11 cellular contexts compared by ENCODE assay signal in the genomic region with DNA sequence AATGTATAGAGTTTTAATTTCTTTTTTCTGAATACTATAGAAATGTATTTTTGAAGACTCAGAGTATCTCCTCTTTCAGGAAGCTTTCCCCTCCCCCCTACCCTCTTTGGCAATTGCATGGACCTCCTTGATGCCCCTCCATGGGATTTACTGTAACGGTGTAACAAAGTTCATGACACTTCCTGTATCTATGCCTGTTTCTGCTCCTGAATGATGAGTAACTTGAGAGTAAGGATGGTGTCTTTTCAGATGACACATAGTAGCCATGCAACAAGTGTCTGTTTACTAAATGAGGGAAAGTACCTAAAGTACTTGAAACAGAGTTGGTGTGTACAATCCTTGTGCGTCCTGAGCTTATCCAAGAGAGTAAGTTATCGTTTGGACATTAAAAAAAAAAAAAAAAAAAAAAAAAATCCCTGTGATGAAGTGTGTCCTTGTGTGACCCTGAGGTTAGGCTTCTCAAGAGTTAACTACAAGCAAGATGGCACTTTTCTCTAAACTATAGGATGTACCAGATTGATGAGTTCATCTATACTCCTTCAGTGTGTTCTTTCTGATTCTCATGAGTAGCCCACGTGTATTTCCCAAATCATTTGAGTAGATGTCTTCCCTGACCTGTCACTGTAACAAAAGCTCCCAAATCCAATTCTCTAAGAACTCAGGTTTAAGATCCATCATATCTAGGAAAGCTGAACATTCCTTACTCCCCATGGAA. TPM values are rescaled to one million over a fixed set of nuclear protein-coding genes. Genes with fewer than 3 reads are reported as not detected.
DNase-seq lines count a peak whose midpoint lies in the region; ATAC-seq and TF ChIP-seq lines count a peak whose summit lies in the region.
"Had no signal": no experiment of that assay in that cellular context is flagged by ENCODE, and none has a peak within 500 bp of the region (broad histone marks: within the 10 kb centered on the region; RNA-seq: fewer than 3 reads in every experiment).

No MANE protein-coding gene starts in this region.

- no TSS peak for BruUV-seq in OCI-LY7 (replicated peaks; lab: Mats Ljungman, UMichigan)

- H3K27ac ChIP-seq in RWPE2 (ENCODE audit: poor library complexity, severe bottlenecking), result no peak overlapping the region
- peak overlapping the region; percentile 6 for H3K27ac ChIP-seq in parathyroid adenoma
- H3K27ac ChIP-seq in OCI-LY7 (ENCODE audit: low read depth, low read length, poor library complexity, severe bottlenecking), result no peak overlapping the region
- H3K27ac ChIP-seq: dorsolateral prefrontal cortex, tibial artery had no signal

- no peak for TF ChIP-seq CTCF in RWPE2 (IDR thresholded peaks at IDR 0.05; ENCODE audit: poor library complexity, severe bottlenecking)
- TF ChIP-seq CTCF in parathyroid adenoma (IDR thresholded peaks at IDR 0.05), result no peak
- no peak for TF ChIP-seq CTCF in OCI-LY7 (conservative IDR thresholded peaks at IDR 0.05; ENCODE audit: low read length)

- peaks cover 14% of the 10 kb centered on the region for H3K4me1 ChIP-seq in RWPE2 (ENCODE audit: insufficient read depth, poor library complexity, severe bottlenecking)
- no peaks in the 10 kb centered on the region for H3K4me1 ChIP-seq in parathyroid adenoma
- H3K4me1 ChIP-seq in OCI-LY7 (ENCODE audit: insufficient read depth, low read length, poor library complexity, severe bottlenecking), result peaks cover 14% of the 10 kb centered on the region

- CTCF ChIA-PET in activated CD4-positive, alpha-beta T cell treated with anti-CD3 and anti-CD28 coated beads for 36 hours (lab: Charles Lee), result interaction anchor here (0.7 to 1.7 kb wide), 19 partner anchors 12 to 408 kb away, joined by 3 to 8 read pairs (median 3); no protein-coding TSS in a partner anchor
- CTCF ChIA-PET in OCI-LY7 (lab: Charles Lee; ENCODE audit: unreplicated experiment), result interaction anchor here (0.6 kb wide), 1 partner anchor 16 kb away, joined by 4 read pairs; no protein-coding TSS in a partner anchor

- H3K9ac ChIP-seq in parathyroid adenoma, result no peak overlapping the region

- no peak overlapping the region for H2AFZ ChIP-seq in parathyroid adenoma
- no peak overlapping the region for H2AFZ ChIP-seq in OCI-LY7 (ENCODE audit: low read length)

- no peaks in the 10 kb centered on the region for H3K27me3 ChIP-seq in RWPE2 (ENCODE audit: insufficient read depth, poor library complexity, severe bottlenecking)
- H3K27me3 ChIP-seq in parathyroid adenoma (ENCODE audit: control insufficient read depth, insufficient read depth, low read length), result no peaks in the 10 kb centered on the region

- H3K9me3 ChIP-seq in RWPE2 (ENCODE audit: severe bottlenecking) (no peaks in the 10 kb centered on the region), parathyroid adenoma (ENCODE audit: control insufficient read depth, low read length) (no peaks in the 10 kb centered on the region), OCI-LY7 (ENCODE audit: low read length) (no peaks in the 10 kb centered on the region)
- H3K9me3 ChIP-seq: tibial artery had no signal

- H3K36me3 ChIP-seq in RWPE2 (ENCODE audit: low read depth) (no peaks in the 10 kb centered on the region), parathyroid adenoma (ENCODE audit: control insufficient read depth, insufficient read depth, low read length) (no peaks in the 10 kb centered on the region), OCI-LY7 (ENCODE audit: insufficient read depth, low read length) (no peaks in the 10 kb centered on the region)
- H3K36me3 ChIP-seq: tibial artery had no signal

- H3K36me3 Mint-ChIP-seq in activated CD4-positive, alpha-beta T cell treated with anti-CD3 and anti-CD28 coated beads for 36 hours (ENCODE audit: low read depth), result no peaks in the 10 kb centered on the region

- H4K20me1 ChIP-seq in OCI-LY7 (ENCODE audit: insufficient read depth, low read length), result no peaks in the 10 kb centered on the region

- H3K4me3 ChIP-seq in RWPE2 (ENCODE audit: severe bottlenecking) (no peak overlapping the region), parathyroid adenoma (ENCODE audit: low read depth, low read length) (no peak overlapping the region), OCI-LY7 (ENCODE audit: low read depth, low read length, poor library complexity, severe bottlenecking) (no peak overlapping the region)
- H3K4me3 ChIP-seq: dorsolateral prefrontal cortex, tibial artery had no signal

- peaks cover 2% of the 10 kb centered on the region for H3K27me3 Mint-ChIP-seq in activated CD4-positive, alpha-beta T cell treated with anti-CD3 and anti-CD28 coated beads for 36 hours

- no peak overlapping the region for H3K4me2 ChIP-seq in parathyroid adenoma (ENCODE audit: low read length)
- H3K4me2 ChIP-seq in OCI-LY7 (ENCODE audit: low read length), result no peak overlapping the region

- H3K4me3 Mint-ChIP-seq in activated CD4-positive, alpha-beta T cell treated with anti-CD3 and anti-CD28 coated beads for 36 hours, result peak overlapping the region; percentile 54

- H3K4me1 Mint-ChIP-seq in activated CD4-positive, alpha-beta T cell treated with anti-CD3 and anti-CD28 coated beads for 36 hours, result peaks cover 83% of the 10 kb centered on the region

- peak; percentile 89 for ATAC-seq in activated CD4-positive, alpha-beta T cell treated with anti-CD3 and anti-CD28 coated beads for 36 hours
- peak; percentile 67 for ATAC-seq in HG02678 (IDR thresholded peaks at IDR 0.05; ENCODE audit: unreplicated experiment)
- peak; percentile 48; the same call in 1 of the 3 replicates for ATAC-seq in RWPE2 (ENCODE audit: low read depth)

- no peaks in the 10 kb centered on the region for H3K9me3 Mint-ChIP-seq in activated CD4-positive, alpha-beta T cell treated with anti-CD3 and anti-CD28 coated beads for 36 hours (ENCODE audit: low read depth)

- DNase-seq in activated CD4-positive, alpha-beta T cell treated with anti-CD3 and anti-CD28 coated beads for 36 hours, result no peak
- no peak for DNase-seq in activated CD4-positive, alpha-beta T cell treated with anti-CD3 and anti-CD28 coated beads for 48 hours
- DNase-seq in RWPE2 (ENCODE audit: low spot score) (no peak), OCI-LY7 (ENCODE audit: low spot score) (no peak), NCI-H2107 treated with DMSO at 0.1 percent for 48 hours (lab: John Stamatoyannopoulos, UW; ENCODE audit: unreplicated experiment) (no peak)
- DNase-seq in central memory CD4-positive, alpha-beta T cell, result no peak
- DNase-seq: dorsolateral prefrontal cortex, nucleus accumbens, tibial artery had no signal

- POLR2A ChIA-PET in activated CD4-positive, alpha-beta T cell treated with anti-CD3 and anti-CD28 coated beads for 36 hours (lab: Charles Lee), result interaction anchor here (0.7 to 2.4 kb wide), 9 partner anchors 27 to 281 kb away, joined by 3 to 13 read pairs (median 5); no protein-coding TSS in a partner anchor
- POLR2A ChIA-PET in OCI-LY7 (lab: Charles Lee), result interaction anchor here (1.4 to 1.6 kb wide), 3 partner anchors 9 to 36 kb away, joined by 4 to 5 read pairs (median 4); no protein-coding TSS in a partner anchor

- H3K9me2 ChIP-seq in OCI-LY7 (ENCODE audit: insufficient read depth, low read length), result no peaks in the 10 kb centered on the region

- peak overlapping the region; percentile 98 for H3K27ac Mint-ChIP-seq in activated CD4-positive, alpha-beta T cell treated with anti-CD3 and anti-CD28 coated beads for 36 hours

- H3K79me2 ChIP-seq in parathyroid adenoma, result no peaks in the 10 kb centered on the region
- no peaks in the 10 kb centered on the region for H3K79me2 ChIP-seq in OCI-LY7 (ENCODE audit: insufficient read depth, low read depth, low read length)

- intact Hi-C loops in activated CD4-positive, alpha-beta T cell treated with anti-CD3 and anti-CD28 coated beads for 36 hours (cut with DNase I, micrococcal nuclease), result loop anchor here (1.0 to 5.0 kb wide), 13 partner anchors 29 to 353 kb away; no protein-coding TSS in a partner anchor
- intact Hi-C loops in OCI-LY7 (cut with micrococcal nuclease; ENCODE audit: unreplicated experiment), result no loop called here

RNA-seq across cellular contexts. Expression of gene ETS1, which starts 7.4 kb away (rescaled TPM):
- 100 to 1,000 TPM; 410 to 449 TPM for total RNA-seq in activated CD4-positive, alpha-beta T cell treated with anti-CD3 and anti-CD28 coated beads for 36 hours
- total RNA-seq in OCI-LY7 (2014; rRNA removed; shearing (Covaris generic)), result 203 and 210 TPM in 2 replicates
- 466 and 503 TPM in 2 replicates for total RNA-seq in OCI-LY7 (2022)
